ENCODE assay signal across 19 cellular contexts in genomic region chrX:44953734-44954502, GRCh38.
A peak's percentile ranks its signal among the peaks of the same experiment; 100 is the strongest.
DNase-seq lines count a peak whose midpoint lies in the region; ATAC-seq, FAIRE-seq and TF ChIP-seq lines count a peak whose summit lies in the region.
"Had no signal": no experiment of that assay in that cellular context is flagged by ENCODE, and none has a peak within 500 bp of the region (broad histone marks: within the 10 kb centered on the region; RNA-seq: fewer than 3 reads in every experiment).

No MANE protein-coding gene starts in this region.

- no peaks in the 10 kb centered on the region for H3K9me3 Mint-ChIP-seq in CD4-positive, alpha-beta memory T cell
- H3K9me3 Mint-ChIP-seq in mesothelial cell of epicardium, result no peaks in the 10 kb centered on the region
- H3K9me3 Mint-ChIP-seq: activated B cell treated with CpG ODN at 0.5 μM for 24 hours; stimulated activated naive CD8-positive, alpha-beta T cell treated with anti-CD3 and anti-CD28 coated beads, Interleukin-15, Interleukin-2, amounts not matched to agents 100 ng/mL and 50 ng/mL, for 24 hours had no signal

- no peak overlapping the region for H3K27ac ChIP-seq in CD4-positive, alpha-beta memory T cell (ENCODE audit: low read depth, low read length)
- no peak overlapping the region for H3K27ac ChIP-seq in K562 (ENCODE audit: extremely low read depth, low read depth, low read length)
- H3K27ac ChIP-seq: brain microvascular endothelial cell, pancreas, Peyer's patch had no signal

- CTCF ChIA-PET in CD4-positive, alpha-beta memory T cell (lab: Charles Lee; ENCODE audit: partially characterized antibody), result no interaction called here
- CTCF ChIA-PET in K562 (lab: Yijun Ruan, JAX; ENCODE audit: low intra/inter-chr PET ratio), result no interaction called here

- H4K20me1 ChIP-seq in K562 (replicated peaks; ENCODE audit: control insufficient read depth, insufficient read depth, low read length), result peaks cover 9% of the 10 kb centered on the region; the same call in 1 of the 2 replicates

- no peak overlapping the region for H3K9ac ChIP-seq in K562 (ENCODE audit: insufficient read depth in 1 of 2, low read depth in 2 of 2, low read length in 2 of 2)

- intact Hi-C loops in CD4-positive, alpha-beta memory T cell (cut with micrococcal nuclease), result no loop called here
- intact Hi-C loops in K562 (cut with micrococcal nuclease), result no loop called here

- TF ChIP-seq CTCF in K562 (IDR thresholded peaks at IDR 0.05 in 2 of 3, conservative IDR thresholded peaks at IDR 0.05 in 1 of 3; ENCODE audit: insufficient read depth in 2 of 3, low read depth in 1 of 3, low read length in 3 of 3) (no peak), mesothelial cell of epicardium (IDR thresholded peaks at IDR 0.05; ENCODE audit: unreplicated experiment) (no peak)

- no peaks in the 10 kb centered on the region for H3K9me1 ChIP-seq in K562 (ENCODE audit: control insufficient read depth, insufficient read depth, low read length)

- no peak overlapping the region for H2AFZ ChIP-seq in K562 (ENCODE audit: low read depth, low read length)

- BruUV-seq in K562 (replicated peaks; lab: Mats Ljungman, UMichigan), result no TSS peak

- no peak for TF ChIP-seq POLR2A in K562 (conservative IDR thresholded peaks at IDR 0.05)

- in situ Hi-C loops in K562 (cut with MboI), result no loop called here

- no peak overlapping the region for H3K4me3 ChIP-seq in CD4-positive, alpha-beta memory T cell (ENCODE audit: low read length in 2 of 2)
- no peak overlapping the region for H3K4me3 ChIP-seq in K562
- H3K4me3 ChIP-seq: pancreas, Peyer's patch had no signal

- H3K36me3 ChIP-seq in CD4-positive, alpha-beta memory T cell (ENCODE audit: insufficient read depth, low read length), result no peaks in the 10 kb centered on the region
- no peaks in the 10 kb centered on the region for H3K36me3 ChIP-seq in K562 (ENCODE audit: control insufficient read depth, insufficient read depth, low read length)
- H3K36me3 ChIP-seq: brain microvascular endothelial cell, pancreas, Peyer's patch had no signal

- peaks cover 98% of the 10 kb centered on the region for H3K79me2 ChIP-seq in K562 (ENCODE audit: control insufficient read depth, insufficient read depth, low read length)

- POLR2A ChIA-PET in CD4-positive, alpha-beta memory T cell (lab: Charles Lee; ENCODE audit: partially characterized antibody), result no interaction called here
- POLR2A ChIA-PET in K562 (lab: Yijun Ruan, JAX), result no interaction called here

- TF ChIP-seq RAD21 in K562 (CRISPR knock-in tag; conservative IDR thresholded peaks at IDR 0.05 in 1 of 2, IDR thresholded peaks at IDR 0.05 in 1 of 2), result no peak

- H3K27me3 Mint-ChIP-seq in CD4-positive, alpha-beta memory T cell, result no peaks in the 10 kb centered on the region
- no peaks in the 10 kb centered on the region for H3K27me3 Mint-ChIP-seq in mesothelial cell of epicardium (ENCODE audit: low read depth)
- H3K27me3 Mint-ChIP-seq: activated B cell treated with CpG ODN at 0.5 μM for 24 hours; stimulated activated naive CD8-positive, alpha-beta T cell treated with anti-CD3 and anti-CD28 coated beads, Interleukin-15, Interleukin-2, amounts not matched to agents 100 ng/mL and 50 ng/mL, for 24 hours had no signal

- TF ChIP-seq EP300 in K562 (IDR thresholded peaks at IDR 0.05; ENCODE audit: low read length), result no peak

- H3K4me1 ChIP-seq in CD4-positive, alpha-beta memory T cell (ENCODE audit: insufficient read depth, low read length), result peaks cover 42% of the 10 kb centered on the region
- peaks cover 2 to 3% of the 10 kb centered on the region in 2 experiments; a peak in 4 of 5 replicates for H3K4me1 ChIP-seq in K562 (replicated peaks in 1 of 2; ENCODE audit: control insufficient read depth in 2 of 2, insufficient read depth in 2 of 2, low read length in 2 of 2)
- H3K4me1 ChIP-seq: Peyer's patch had no signal

- H3K27me3 ChIP-seq in CD4-positive, alpha-beta memory T cell (ENCODE audit: insufficient read depth, low read length), result no peaks in the 10 kb centered on the region
- H3K27me3 ChIP-seq in K562 (ENCODE audit: control insufficient read depth in 2 of 2, insufficient read depth in 2 of 2, low read length in 2 of 2), result no peaks in the 10 kb centered on the region
- H3K27me3 ChIP-seq: brain microvascular endothelial cell, pancreas, Peyer's patch had no signal

- H3K9me3 ChIP-seq in CD4-positive, alpha-beta memory T cell (ENCODE audit: control insufficient read depth in 1 of 2, low read length in 2 of 2), result no peaks in the 10 kb centered on the region
- H3K9me3 ChIP-seq in K562 (replicated peaks; ENCODE audit: control insufficient read depth, insufficient read depth, low read depth, low read length), result no peaks in the 10 kb centered on the region
- H3K9me3 ChIP-seq: pancreas, Peyer's patch had no signal

- peaks cover 37 to 81% (median 57%) of the 10 kb centered on the region in 4 donors for H3K4me1 Mint-ChIP-seq in CD4-positive, alpha-beta memory T cell
- H3K4me1 Mint-ChIP-seq in mesothelial cell of epicardium, result peaks cover 47% of the 10 kb centered on the region

- ATAC-seq in K562, result peak; percentile 49; the same call in 2 of the 3 replicates
- ATAC-seq in SK-N-SH treated with all-trans-retinoic acid at 6 μM for 48 hours, result no peak
- ATAC-seq in HG03196 (IDR thresholded peaks at IDR 0.05; ENCODE audit: unreplicated experiment), result no peak
- no peak for ATAC-seq in GM18498 (IDR thresholded peaks at IDR 0.05; ENCODE audit: unreplicated experiment)
- ATAC-seq in HG02763 (IDR thresholded peaks at IDR 0.05; ENCODE audit: unreplicated experiment), result no peak
- ATAC-seq: pancreas had no signal

- no peaks in the 10 kb centered on the region for H3K36me3 Mint-ChIP-seq in CD4-positive, alpha-beta memory T cell
- no peaks in the 10 kb centered on the region for H3K36me3 Mint-ChIP-seq in mesothelial cell of epicardium

- H3K27ac Mint-ChIP-seq in CD4-positive, alpha-beta memory T cell, result peak overlapping the region in 4 of 7 donors; percentile 12 to 68 (median 45)
- H3K27ac Mint-ChIP-seq in mesothelial cell of epicardium, result peak overlapping the region; percentile 88
- H3K27ac Mint-ChIP-seq: activated B cell treated with CpG ODN at 0.5 μM for 24 hours had no signal

- 72% methylated on average over 7 of the region's 11 CpGs for WGBS in K562 (ENCODE audit: insufficient coverage, low coverage, missing lambda C conversion rate)

- DNase-seq in CD4-positive, alpha-beta memory T cell, result no peak
- DNase-seq in HT-29 (ENCODE audit: low spot score) (peak; percentile 23), K562 (ENCODE audit: extremely low read depth in 1 of 4, low spot score in 3 of 4) (no peak), mesothelial cell of epicardium (ENCODE audit: low spot score in 2 of 2, unreplicated experiment in 2 of 2) (no peak)
- DNase-seq: activated B cell treated with CpG ODN at 0.5 μM for 24 hours; activated gamma-delta T cell treated with Interleukin-2 at 50 U/mL for 16 hours; brain microvascular endothelial cell; effector CD4-positive, alpha-beta T cell; Karpas-422; midbrain; NCI-H187; NCI-H526 treated with DMSO at 0.1 percent for 48 hours; pancreas; Peyer's patch had no signal

- no peak overlapping the region for H3K4me2 ChIP-seq in K562 (ENCODE audit: insufficient read depth, low read length)

- peak overlapping the region in 4 of 8 donors; percentile 10 to 63 (median 36) for H3K4me3 Mint-ChIP-seq in CD4-positive, alpha-beta memory T cell
- H3K4me3 Mint-ChIP-seq in mesothelial cell of epicardium, result peak overlapping the region; percentile 57
- H3K4me3 Mint-ChIP-seq: activated B cell treated with CpG ODN at 0.5 μM for 24 hours; stimulated activated naive CD8-positive, alpha-beta T cell treated with anti-CD3 and anti-CD28 coated beads, Interleukin-15, Interleukin-2, amounts not matched to agents 100 ng/mL and 50 ng/mL, for 24 hours had no signal

- FAIRE-seq in K562 (lab: Jason Lieb, UNC), result no peak

TF ChIP-seq in K562, 482 proteins besides CTCF, POLR2A, EP300 and RAD21 (continues in another document):
- no peak for TF ChIP-seq ZNF239 (CRISPR knock-in tag; IDR thresholded peaks at IDR 0.05)
- no peak for TF ChIP-seq HINFP (tag; conservative IDR thresholded peaks at IDR 0.05; ENCODE audit: low read depth)

TF ChIP-seq in SK-N-SH treated with all-trans-retinoic acid at 6 μM for 48 hours, 23 proteins besides CTCF, POLR2A, EP300 and RAD21:
- TF ChIP-seq RARB (CRISPR knock-in tag; IDR thresholded peaks at IDR 0.05), result no peak
- TF ChIP-seq TOX (CRISPR knock-in tag; IDR thresholded peaks at IDR 0.05; ENCODE audit: borderline replicate concordance), result no peak
- no peak for TF ChIP-seq ZFP30 (CRISPR knock-in tag; IDR thresholded peaks at IDR 0.05)
- TF ChIP-seq OSR1 (CRISPR knock-in tag; IDR thresholded peaks at IDR 0.05), result no peak
- TF ChIP-seq TSHZ2 (CRISPR knock-in tag; IDR thresholded peaks at IDR 0.05), result no peak
- no peak for TF ChIP-seq ZC3H10 (CRISPR knock-in tag; IDR thresholded peaks at IDR 0.05)
